Comparison of ENCODE assay signal across 15 cellular contexts in genomic region chr9:84780385-84780784, GRCh38.
DNase-seq lines count a peak whose midpoint lies in the region; ATAC-seq and FAIRE-seq lines count a peak whose summit lies in the region.
"Had no signal": no experiment of that assay in that cellular context is flagged by ENCODE, and none has a peak within 500 bp of the region (broad histone marks: within the 10 kb centered on the region; RNA-seq: fewer than 3 reads in every experiment).

No MANE protein-coding gene starts in this region.

- H3K9me3 Mint-ChIP-seq in activated CD4-positive, alpha-beta T cell treated with anti-CD3 and anti-CD28 coated beads, Interleukin-2, amount 10 ng/mL, durations not matched to agents 24 days and 14 days, result no peaks in the 10 kb centered on the region
- H3K9me3 Mint-ChIP-seq: GM23338 had no signal

- intact Hi-C loops in activated CD4-positive, alpha-beta T cell treated with anti-CD3 and anti-CD28 coated beads, Interleukin-2, amount 10 ng/mL, durations not matched to agents 24 days and 14 days (cut with micrococcal nuclease), result loop anchor here (10.0 kb wide), 1 partner anchor 376 kb away; no protein-coding TSS in a partner anchor

- H3K36me3 Mint-ChIP-seq in activated CD4-positive, alpha-beta T cell treated with anti-CD3 and anti-CD28 coated beads, Interleukin-2, amount 10 ng/mL, durations not matched to agents 24 days and 14 days (ENCODE audit: low read depth), result no peaks in the 10 kb centered on the region
- H3K36me3 Mint-ChIP-seq: CD4-positive, CD25-positive, alpha-beta regulatory T cell had no signal

- H3K4me1 Mint-ChIP-seq in activated CD4-positive, alpha-beta T cell treated with anti-CD3 and anti-CD28 coated beads, Interleukin-2, amount 10 ng/mL, durations not matched to agents 24 days and 14 days, result peaks cover 3% of the 10 kb centered on the region
- H3K4me1 Mint-ChIP-seq: CD4-positive, CD25-positive, alpha-beta regulatory T cell; GM23338 had no signal

- H3K4me3 Mint-ChIP-seq in activated CD4-positive, alpha-beta T cell treated with anti-CD3 and anti-CD28 coated beads, Interleukin-2, amount 10 ng/mL, durations not matched to agents 24 days and 14 days, result no peak overlapping the region
- H3K4me3 Mint-ChIP-seq: CD4-positive, CD25-positive, alpha-beta regulatory T cell; GM23338 had no signal

- DNase-seq in GM18507 (ENCODE audit: extremely low spot score, insufficient read length, low read depth) (no peak), HuH-7.5 (ENCODE audit: low spot score) (no peak)
- no peak for DNase-seq in stimulated activated CD4-positive, alpha-beta T cell treated with anti-CD3 and anti-CD28 coated beads, Interleukin-15, amount 100 ng/mL, for 24 hours
- DNase-seq in activated CD4-positive, alpha-beta T cell treated with anti-CD3 and anti-CD28 coated beads, Interleukin-2, amount 10 ng/mL, durations not matched to agents 24 days and 14 days, result no peak
- DNase-seq: ACHN; CD4-positive, CD25-positive, alpha-beta regulatory T cell; DMS53; GF-D8; H7 had no signal

- H3K27ac ChIP-seq in cingulate gyrus (ENCODE audit: low read depth, low read length), result peak overlapping the region; percentile 10
- H3K27ac ChIP-seq: BLaER1 treated with 17β-estradiol and CSF1 and Interleukin-3, amounts not matched to agents 10 nM and 100 nM had no signal

- H3K27ac Mint-ChIP-seq in activated CD4-positive, alpha-beta T cell treated with anti-CD3 and anti-CD28 coated beads, Interleukin-2, amount 10 ng/mL, durations not matched to agents 24 days and 14 days, result no peak overlapping the region
- H3K27ac Mint-ChIP-seq: CD4-positive, CD25-positive, alpha-beta regulatory T cell; GM23338 had no signal

- FAIRE-seq in GM18507 (lab: Jason Lieb, UNC), result peak; percentile 44

- peaks cover 16% of the 10 kb centered on the region for H3K27me3 Mint-ChIP-seq in activated CD4-positive, alpha-beta T cell treated with anti-CD3 and anti-CD28 coated beads, Interleukin-2, amount 10 ng/mL, durations not matched to agents 24 days and 14 days

- ATAC-seq in GM21529 (IDR thresholded peaks at IDR 0.05; ENCODE audit: unreplicated experiment), result peak; percentile 46
- ATAC-seq in HG02798 (IDR thresholded peaks at IDR 0.05; ENCODE audit: poor library complexity, unreplicated experiment), result peak; percentile 63
- no peak for ATAC-seq in HG03469 (IDR thresholded peaks at IDR 0.05; ENCODE audit: unreplicated experiment)
- ATAC-seq: GM23338 had no signal
